ENCODE assay signal across 8 cellular contexts in genomic region chr19:4233282-4233853, GRCh38. TPM values are rescaled to one million over a fixed set of nuclear protein-coding genes. Genes with fewer than 3 reads are reported as not detected.
DNase-seq lines count a peak whose midpoint lies in the region; ATAC-seq and TF ChIP-seq lines count a peak whose summit lies in the region.

No MANE protein-coding gene starts in this region.

- no peaks in the 10 kb centered on the region for H3K36me3 Mint-ChIP-seq in T-helper 2 cell treated with Interferon-gamma antibody and Interleukin-4, amounts not matched to agents 5 μg/mL and 100 μg/mL, for 36 hours (ENCODE audit: low read depth)

- H3K9me3 Mint-ChIP-seq in T-helper 2 cell treated with Interferon-gamma antibody and Interleukin-4, amounts not matched to agents 5 μg/mL and 100 μg/mL, for 36 hours = no peaks in the 10 kb centered on the region

- BruUV-seq in A673 (replicated peaks; lab: Mats Ljungman, UMichigan) = no TSS peak

- CTCF ChIA-PET in A673 (lab: Charles Lee) = interaction anchor here (0.6 kb wide), 4 partner anchors 8 to 157 kb away, joined by 3 to 5 read pairs (median 3); no protein-coding TSS in a partner anchor

- TF ChIP-seq CTCF in A673 (conservative IDR thresholded peaks at IDR 0.05; ENCODE audit: low read depth, low read length) = peak; percentile 83
- peak; percentile 83 for TF ChIP-seq CTCF in GM20000 (IDR thresholded peaks at IDR 0.05; ENCODE audit: extremely low read depth, missing control alignments)

- no peaks in the 10 kb centered on the region for H3K36me3 ChIP-seq in A673 (ENCODE audit: insufficient read depth, low read length, poor library complexity, severe bottlenecking)

- peak overlapping the region; percentile 15 for H3K27ac Mint-ChIP-seq in T-helper 2 cell treated with Interferon-gamma antibody and Interleukin-4, amounts not matched to agents 5 μg/mL and 100 μg/mL, for 36 hours

- peaks cover 4% of the 10 kb centered on the region for H3K4me1 Mint-ChIP-seq in T-helper 2 cell treated with Interferon-gamma antibody and Interleukin-4, amounts not matched to agents 5 μg/mL and 100 μg/mL, for 36 hours (ENCODE audit: low read depth)

- ATAC-seq in HG02798 (IDR thresholded peaks at IDR 0.05; ENCODE audit: poor library complexity, unreplicated experiment) = no peak

- DNase-seq in A673 (ENCODE audit: low spot score) (peak; percentile 68), GM20000 (ENCODE audit: low spot score) (peak; percentile 62), amniotic epithelial cell (ENCODE audit: low read depth) (peak; percentile 10), kidney tubule cell (ENCODE audit: low spot score) (peak; percentile 49), NCI-H510A (lab: John Stamatoyannopoulos, UW) (no peak)
- peak; percentile 62 for DNase-seq in T-helper 2 cell treated with Interferon-gamma antibody and Interleukin-4, amounts not matched to agents 5 μg/mL and 100 μg/mL, for 36 hours (ENCODE audit: low spot score)
- DNase-seq in stimulated activated CD4-positive, alpha-beta T cell treated with anti-CD3 and anti-CD28 coated beads, TNF-alpha, amount 100 ng/mL, for 48 hours (ENCODE audit: low read depth in 3 of 3) = peak; percentile 58 to 73 (median 66)

- POLR2A ChIA-PET in A673 (lab: Charles Lee; ENCODE audit: low non-redundant PET) = no interaction called here

- H3K4me1 ChIP-seq in A673 (ENCODE audit: insufficient read depth, low read length, poor library complexity, severe bottlenecking) = peaks cover 7% of the 10 kb centered on the region

- H3K27ac ChIP-seq in A673 (ENCODE audit: low read depth, low read length, poor library complexity, severe bottlenecking) = no peak overlapping the region

- H3K4me3 Mint-ChIP-seq in T-helper 2 cell treated with Interferon-gamma antibody and Interleukin-4, amounts not matched to agents 5 μg/mL and 100 μg/mL, for 36 hours = no peak overlapping the region

- H3K4me3 ChIP-seq in A673 (ENCODE audit: low read depth, low read length, poor library complexity, severe bottlenecking) = no peak overlapping the region

- no peaks in the 10 kb centered on the region for H3K9me3 ChIP-seq in A673 (ENCODE audit: low read depth, low read length, poor library complexity, severe bottlenecking)

- intact Hi-C loops in A673 (cut with micrococcal nuclease; ENCODE audit: unreplicated experiment) = no loop called here

- no peaks in the 10 kb centered on the region for H3K27me3 Mint-ChIP-seq in T-helper 2 cell treated with Interferon-gamma antibody and Interleukin-4, amounts not matched to agents 5 μg/mL and 100 μg/mL, for 36 hours (ENCODE audit: low read depth)

- H3K27me3 ChIP-seq in A673 (replicated peaks; ENCODE audit: insufficient read depth, low read depth, low read length, poor library complexity) = no peaks in the 10 kb centered on the region

RNA-seq across cellular contexts. Expression of gene EBI3, which starts 4.0 kb away (rescaled TPM):
- total RNA-seq in A673 (2021) = 1.5 and 2.0 TPM in 2 replicates

RNA-seq across cellular contexts. Expression of gene YJU2, which starts 13.5 kb away (rescaled TPM):
- total RNA-seq in A673 (2021) = 33.3 and 34.7 TPM in 2 replicates

RNA-seq across cellular contexts. Expression of gene SHD, which starts 45.7 kb away (rescaled TPM):
- not detected in 2 replicates for total RNA-seq in A673 (2021)

RNA-seq across cellular contexts. Expression of gene ANKRD24, which starts 50.9 kb away (rescaled TPM):
- 10.9 and 12.2 TPM in 2 replicates for total RNA-seq in A673 (2021)

RNA-seq across cellular contexts. Expression of gene SIRT6, which starts 51.0 kb away (rescaled TPM):
- total RNA-seq in A673 (2021) = 36.3 and 39.3 TPM in 2 replicates
